ENCODE assay signal across 8 cellular contexts in genomic region chr15:41972341-41973237, GRCh38. TPM values are rescaled to one million over a fixed set of nuclear protein-coding genes. Genes with fewer than 3 reads are reported as not detected.
A peak's percentile ranks its signal among the peaks of the same experiment; 100 is the strongest.
DNase-seq lines count a peak whose midpoint lies in the region; FAIRE-seq and TF ChIP-seq lines count a peak whose summit lies in the region.

Gene EHD4, minus strand, starts transcription at chr15:41972557. Its CDS starts 63 bp downstream, at chr15:41972494.

- H3K4me3 ChIP-seq in Loucy (ENCODE audit: low read length, poor library complexity, severe bottlenecking) = peak within 1 kb of the TSS; percentile 78
- peak within 1 kb of the TSS; percentile 98 for H3K4me3 ChIP-seq in fibroblast of the aortic adventitia (ENCODE audit: low read depth, low read length)

- H3K9me3 ChIP-seq in ES-I3 (ENCODE audit: control insufficient read depth, insufficient read depth, low read length) = no peaks in the 10 kb centered on the region
- no peaks in the 10 kb centered on the region for H3K9me3 ChIP-seq in Loucy (ENCODE audit: insufficient read depth, low read depth, low read length)

- H3K27me3 ChIP-seq in Loucy (ENCODE audit: insufficient read depth, low read length, poor library complexity, severe bottlenecking) = no peaks in the 10 kb centered on the region

- peak within 1 kb of the TSS; percentile 79 for H3K4me2 ChIP-seq in Loucy (ENCODE audit: low read depth, low read length, poor library complexity, severe bottlenecking)

- H3K9me2 ChIP-seq in Loucy (replicated peaks; ENCODE audit: low read depth, low read length) = no peaks in the 10 kb centered on the region

- H3K27me3 Mint-ChIP-seq in nephron (ENCODE audit: low read depth) = peaks cover 17% of the 10 kb centered on the region
- peaks cover 29% of the 10 kb centered on the region for H3K27me3 Mint-ChIP-seq in stimulated activated naive CD8-positive, alpha-beta T cell treated with anti-CD3 and anti-CD28 coated beads, Interleukin-15, Interleukin-2, amounts not matched to agents 100 ng/mL and 50 ng/mL, for 24 hours

- TF ChIP-seq POLR2A in H54 (IDR thresholded peaks at IDR 0.05; ENCODE audit: low read depth, low read length) = peak; percentile 80
- TF ChIP-seq POLR2A in Raji (IDR thresholded peaks at IDR 0.05; ENCODE audit: insufficient read depth, low read depth, low read length) = peak; percentile 87

- peak; percentile 99 for FAIRE-seq in H54 (lab: Jason Lieb, UNC)

- no peaks in the 10 kb centered on the region for H3K9me3 Mint-ChIP-seq in nephron
- H3K9me3 Mint-ChIP-seq in stimulated activated naive CD8-positive, alpha-beta T cell treated with anti-CD3 and anti-CD28 coated beads, Interleukin-15, Interleukin-2, amounts not matched to agents 100 ng/mL and 50 ng/mL, for 24 hours = no peaks in the 10 kb centered on the region

- no peaks in the 10 kb centered on the region for H3K36me3 Mint-ChIP-seq in nephron (ENCODE audit: low read depth)
- peaks cover 4% of the 10 kb centered on the region for H3K36me3 Mint-ChIP-seq in stimulated activated naive CD8-positive, alpha-beta T cell treated with anti-CD3 and anti-CD28 coated beads, Interleukin-15, Interleukin-2, amounts not matched to agents 100 ng/mL and 50 ng/mL, for 24 hours (ENCODE audit: low read depth)

- peak within 1 kb of the TSS; percentile 62 to 90 (median 70) for H3K27ac Mint-ChIP-seq in nephron
- peak within 1 kb of the TSS; percentile 95 for H3K27ac Mint-ChIP-seq in stimulated activated naive CD8-positive, alpha-beta T cell treated with anti-CD3 and anti-CD28 coated beads, Interleukin-15, Interleukin-2, amounts not matched to agents 100 ng/mL and 50 ng/mL, for 24 hours

- no peaks in the 10 kb centered on the region for H3K79me2 ChIP-seq in Loucy (ENCODE audit: insufficient read depth, low read length)

- H3K4me3 Mint-ChIP-seq in nephron = peak within 1 kb of the TSS; percentile 89 to 95 (median 94)
- peak within 1 kb of the TSS; percentile 90 for H3K4me3 Mint-ChIP-seq in stimulated activated naive CD8-positive, alpha-beta T cell treated with anti-CD3 and anti-CD28 coated beads, Interleukin-15, Interleukin-2, amounts not matched to agents 100 ng/mL and 50 ng/mL, for 24 hours

- H3K36me3 ChIP-seq in ES-I3 (ENCODE audit: insufficient read depth, low read length) (no peaks in the 10 kb centered on the region), Loucy (ENCODE audit: insufficient read depth, low read length) (no peaks in the 10 kb centered on the region)

- H2AFZ ChIP-seq in Loucy (ENCODE audit: low read length) = peak within 1 kb of the TSS; percentile 94

- H3K9ac ChIP-seq in ES-I3 (ENCODE audit: low read depth, low read length) (peak within 1 kb of the TSS; percentile 98), Loucy (ENCODE audit: low read depth, low read length, poor library complexity, severe bottlenecking) (peak within 1 kb of the TSS; percentile 61)

- DNase-seq in H54 (ENCODE audit: insufficient read length, low spot score) (peak; percentile 93), fibroblast of the aortic adventitia (ENCODE audit: low read depth) (peak; percentile 98)
- peak; percentile 87 for DNase-seq in activated effector memory CD4-positive, alpha-beta T cell treated with Interleukin-2 at 50 U/mL for 16 hours

- peaks cover 19% of the 10 kb centered on the region for H3K4me1 Mint-ChIP-seq in nephron
- peaks cover 51% of the 10 kb centered on the region for H3K4me1 Mint-ChIP-seq in stimulated activated naive CD8-positive, alpha-beta T cell treated with anti-CD3 and anti-CD28 coated beads, Interleukin-15, Interleukin-2, amounts not matched to agents 100 ng/mL and 50 ng/mL, for 24 hours (ENCODE audit: low read depth)

- TF ChIP-seq CTCF in Loucy (conservative IDR thresholded peaks at IDR 0.05; ENCODE audit: low read length) (peak; percentile 44), fibroblast of the aortic adventitia (IDR thresholded peaks at IDR 0.05; ENCODE audit: insufficient read depth, low read length) (peak; percentile 33), nephron (IDR thresholded peaks at IDR 0.05; ENCODE audit: unreplicated experiment in 3 of 3) (peak; percentile 7 to 28 (median 14))

- H3K4me1 ChIP-seq in ES-I3 (ENCODE audit: insufficient read depth, low read length) (peaks cover 14% of the 10 kb centered on the region), Loucy (ENCODE audit: insufficient read depth, low read length, poor library complexity, severe bottlenecking) (peaks cover 22% of the 10 kb centered on the region)

- H3F3A ChIP-seq in Loucy (ENCODE audit: low read depth) = no peaks in the 10 kb centered on the region; the same call in 1 of the 2 replicates

- H4K20me1 ChIP-seq in Loucy (ENCODE audit: insufficient read depth, low read length, poor library complexity, severe bottlenecking) = peaks cover 7% of the 10 kb centered on the region

RNA-seq across cellular contexts. Expression of gene EHD4, which starts in this region (rescaled TPM):
- 10.8 and 12.1 TPM in 2 replicates for total RNA-seq in fibroblast of the aortic adventitia (ENCODE audit: low replicate concordance)

Comparison
In these comparisons a context has a peak if more than half of its experiments do, and no peak if none do; other contexts are left out.
1. Peak in every context shown above with its lines: DNase-seq and H3K4me3 ChIP-seq.